ENCODE assay signal across 9 cellular contexts in genomic region chr16:27174007-27174406, GRCh38. TPM values are rescaled to one million over a fixed set of nuclear protein-coding genes. Genes with fewer than 3 reads are reported as not detected.
DNase-seq lines count a peak whose midpoint lies in the region; ATAC-seq, FAIRE-seq and TF ChIP-seq lines count a peak whose summit lies in the region.
"Had no signal": no experiment of that assay in that cellular context is flagged by ENCODE, and none has a peak within 500 bp of the region (broad histone marks: within the 10 kb centered on the region; RNA-seq: fewer than 3 reads in every experiment).

No MANE protein-coding gene starts in this region.

- no peaks in the 10 kb centered on the region for H3K9me3 Mint-ChIP-seq in natural killer cell treated with Interleukin-12 subunit alpha and Interleukin-12 subunit beta and Interleukin-15 and Interleukin-18, amount 100 ng/mL, for 72 hours
- no peaks in the 10 kb centered on the region for H3K9me3 Mint-ChIP-seq in MCF 10A (ENCODE audit: unreplicated experiment)

- DNase-seq in GM12891 (ENCODE audit: insufficient read length, low spot score) (no peak), MCF 10A (ENCODE audit: unreplicated experiment) (no peak), retina (no peak), COLO829 (ENCODE audit: low spot score) (no peak)
- peak; percentile 63 for DNase-seq in activated T-cell treated with anti-CD3 and anti-CD28 coated beads, Interleukin-2, amount 50 U/mL, for 1 hour
- DNase-seq in natural killer cell treated with Interleukin-12 subunit alpha and Interleukin-12 subunit beta and Interleukin-15 and Interleukin-18, amount 100 ng/mL, for 72 hours (ENCODE audit: low spot score): no peak

- H3K4me1 ChIP-seq in OCI-LY3 (ENCODE audit: low read length): peaks cover 9% of the 10 kb centered on the region

- POLR2A ChIA-PET in MCF 10A (lab: Yijun Ruan, JAX): interaction anchor here (0.9 kb wide), 1 partner anchor 31 kb away, joined by 4 read pairs; no protein-coding TSS in a partner anchor

- FAIRE-seq in GM12891 (lab: Jason Lieb, UNC): peak; percentile 38

- no peak for TF ChIP-seq POLR2A in GM12891 (IDR thresholded peaks at IDR 0.05; ENCODE audit: low read depth, low read length)

- no peaks in the 10 kb centered on the region for H3K27me3 Mint-ChIP-seq in natural killer cell treated with Interleukin-12 subunit alpha and Interleukin-12 subunit beta and Interleukin-15 and Interleukin-18, amount 100 ng/mL, for 72 hours
- no peaks in the 10 kb centered on the region for H3K27me3 Mint-ChIP-seq in MCF 10A (ENCODE audit: insufficient read depth, unreplicated experiment)

- no peak overlapping the region for H2AFZ ChIP-seq in OCI-LY3 (ENCODE audit: low read depth, low read length)

- peak; percentile 29 to 52 for ATAC-seq in natural killer cell treated with Interleukin-12 subunit alpha and Interleukin-12 subunit beta and Interleukin-15 and Interleukin-18, amount 100 ng/mL, for 72 hours
- ATAC-seq in HG03342 (IDR thresholded peaks at IDR 0.05; ENCODE audit: unreplicated experiment): no peak

- no peak overlapping the region for H3K9ac ChIP-seq in OCI-LY3 (ENCODE audit: low read length)

- no TSS peak for BruUV-seq in MCF 10A (replicated peaks; lab: Mats Ljungman, UMichigan)

- no peaks in the 10 kb centered on the region for H3K36me3 ChIP-seq in OCI-LY3 (replicated peaks; ENCODE audit: low read depth, low read length)

- no peak overlapping the region for H3K4me2 ChIP-seq in OCI-LY3 (ENCODE audit: low read length)

- intact Hi-C loops in MCF 10A (cut with micrococcal nuclease): loop anchor here (2.0 kb wide), 1 partner anchor 29 kb away; the partner anchor contains the start of gene KDM8

- H3K27ac ChIP-seq in OCI-LY3 (ENCODE audit: low read length): no peak overlapping the region

- H3K36me3 Mint-ChIP-seq in natural killer cell treated with Interleukin-12 subunit alpha and Interleukin-12 subunit beta and Interleukin-15 and Interleukin-18, amount 100 ng/mL, for 72 hours: peaks cover 4% of the 10 kb centered on the region
- H3K36me3 Mint-ChIP-seq in MCF 10A (ENCODE audit: insufficient read depth, unreplicated experiment): peaks cover 6% of the 10 kb centered on the region

- no peak overlapping the region for H3K4me3 ChIP-seq in OCI-LY3 (ENCODE audit: low read length)
- H3K4me3 ChIP-seq: skin epidermis had no signal

- CTCF ChIA-PET in MCF 10A (lab: Yijun Ruan, JAX): interaction anchor here (1.0 to 1.7 kb wide), 5 partner anchors 19 to 202 kb away, joined by 3 to 17 read pairs (median 5); no protein-coding TSS in a partner anchor

- peaks cover 27 to 35% of the 10 kb centered on the region in 2 donors for H3K4me1 Mint-ChIP-seq in natural killer cell treated with Interleukin-12 subunit alpha and Interleukin-12 subunit beta and Interleukin-15 and Interleukin-18, amount 100 ng/mL, for 72 hours (ENCODE audit: low read depth in 2 of 2)
- peaks cover 4% of the 10 kb centered on the region for H3K4me1 Mint-ChIP-seq in MCF 10A (ENCODE audit: insufficient read depth, unreplicated experiment)

- H3K27me3 ChIP-seq in OCI-LY3 (ENCODE audit: low read depth, low read length): no peaks in the 10 kb centered on the region

- H3K9me3 ChIP-seq in OCI-LY3 (ENCODE audit: insufficient read depth, low read length): no peaks in the 10 kb centered on the region

- H3K27ac Mint-ChIP-seq in natural killer cell treated with Interleukin-12 subunit alpha and Interleukin-12 subunit beta and Interleukin-15 and Interleukin-18, amount 100 ng/mL, for 72 hours: peak overlapping the region in 1 of 2 donors; percentile 72
- H3K27ac Mint-ChIP-seq in MCF 10A (ENCODE audit: low read depth, unreplicated experiment): no peak overlapping the region

- no peaks in the 10 kb centered on the region for H3K79me2 ChIP-seq in OCI-LY3 (ENCODE audit: low read length)

- no peak overlapping the region for H3K4me3 Mint-ChIP-seq in natural killer cell treated with Interleukin-12 subunit alpha and Interleukin-12 subunit beta and Interleukin-15 and Interleukin-18, amount 100 ng/mL, for 72 hours
- H3K4me3 Mint-ChIP-seq in MCF 10A (ENCODE audit: unreplicated experiment): no peak overlapping the region

- TF ChIP-seq CTCF in OCI-LY3 (IDR thresholded peaks at IDR 0.05; ENCODE audit: low read depth, low read length) (0 out of 2 replicates have a peak, but pooled peaks have one; percentile 7), MCF 10A (IDR thresholded peaks at IDR 0.05; ENCODE audit: unreplicated experiment) (no peak)

- no peaks in the 10 kb centered on the region for H4K20me1 ChIP-seq in OCI-LY3 (ENCODE audit: insufficient read depth, low read length)

TF ChIP-seq in GM12891, 5 proteins besides CTCF, POLR2A, EP300 and RAD21:
- TF ChIP-seq PAX5 (IDR thresholded peaks at IDR 0.05; ENCODE audit: insufficient read depth, low read length, severe bottlenecking) (no peak), POLR2AphosphoS5 (IDR thresholded peaks at IDR 0.05; ENCODE audit: low read depth, low read length) (no peak), SPI1 (IDR thresholded peaks at IDR 0.05; ENCODE audit: low read depth, low read length) (no peak), POU2F2 (IDR thresholded peaks at IDR 0.05; ENCODE audit: low read depth, low read length) (no peak), TAF1 (IDR thresholded peaks at IDR 0.05; ENCODE audit: low read depth, low read length) (no peak)

RNA-seq across cellular contexts. Expression of gene KDM8, which starts 29.3 kb away (rescaled TPM):
- 1.9 TPM for polyA plus RNA-seq in GM12891 (2012; ENCODE audit: low read depth, missing spikeins)
- 10 to 100 TPM in 1 of 2 donors, 1 to 10 TPM in 1; 7.3 to 12.0 TPM for total RNA-seq in natural killer cell treated with Interleukin-12 subunit alpha and Interleukin-12 subunit beta and Interleukin-15 and Interleukin-18, amount 100 ng/mL, for 72 hours
- 3.7 and 4.1 TPM in 2 replicates for total RNA-seq in MCF 10A (2022)
